22 cellular contexts compared by ENCODE assay signal in genomic region chr4:21655100-21655499, GRCh38.
"Had no signal": no experiment of that assay in that cellular context is flagged by ENCODE, and none has a peak within 500 bp of the region (broad histone marks: within the 10 kb centered on the region; RNA-seq: fewer than 3 reads in every experiment).

No MANE protein-coding gene starts in this region.

- DNase-seq: cortex of kidney; dorsolateral prefrontal cortex; effector CD8-positive, alpha-beta T cell; gastrocnemius medialis; immature natural killer cell; left cardiac atrium; left ventricle myocardium inferior; lower lobe of right lung; occipital lobe; psoas muscle; retina; right lobe of liver; stimulated activated CD4-positive, alpha-beta T cell treated with anti-CD3 and anti-CD28 coated beads, Interleukin-15, amount 100 ng/mL, for 24 hours; stimulated activated CD4-positive, alpha-beta T cell treated with anti-CD3 and anti-CD28 coated beads, Interleukin-1b, Interleukin-23, amount 100 ng/mL, for 48 hours; stimulated activated CD4-positive, alpha-beta T cell treated with anti-CD3 and anti-CD28 coated beads, Interleukin-4, amount 100 ng/mL, for 24 hours; tibial artery; upper lobe of right lung had no signal

- H3K27ac Mint-ChIP-seq: immature natural killer cell; memory B cell; mesothelial cell of epicardium; nephron; stimulated activated memory B cell treated with anti-CD40 and anti-IgM and Interleukin-4, amounts not matched to agents 10 μg/mL and 1 μg/mL and 100 μg/mL, for 72 hours; stimulated activated naive CD8-positive, alpha-beta T cell treated with anti-CD3 and anti-CD28 coated beads, Interleukin-15, Interleukin-2, amounts not matched to agents 100 ng/mL and 50 ng/mL, for 24 hours had no signal

- H3K36me3 Mint-ChIP-seq: immature natural killer cell; memory B cell; mesothelial cell of epicardium; stimulated activated memory B cell treated with anti-CD40 and anti-IgM and Interleukin-4, amounts not matched to agents 10 μg/mL and 1 μg/mL and 100 μg/mL, for 72 hours had no signal

- H3K9me3 Mint-ChIP-seq: memory B cell, mesothelial cell of epicardium, nephron had no signal

- ATAC-seq: gastrocnemius medialis; left cardiac atrium; lower lobe of right lung; psoas muscle; right lobe of liver; stimulated activated memory B cell treated with anti-CD40 and anti-IgM and Interleukin-4, amounts not matched to agents 10 μg/mL and 1 μg/mL and 100 μg/mL, for 72 hours; upper lobe of right lung had no signal

- H3K4me3 Mint-ChIP-seq: immature natural killer cell; memory B cell; mesothelial cell of epicardium; nephron; stimulated activated memory B cell treated with anti-CD40 and anti-IgM and Interleukin-4, amounts not matched to agents 10 μg/mL and 1 μg/mL and 100 μg/mL, for 72 hours; stimulated activated naive CD8-positive, alpha-beta T cell treated with anti-CD3 and anti-CD28 coated beads, Interleukin-15, Interleukin-2, amounts not matched to agents 100 ng/mL and 50 ng/mL, for 24 hours had no signal

- H3K27me3 Mint-ChIP-seq: memory B cell; stimulated activated memory B cell treated with anti-CD40 and anti-IgM and Interleukin-4, amounts not matched to agents 10 μg/mL and 1 μg/mL and 100 μg/mL, for 72 hours; stimulated activated naive CD8-positive, alpha-beta T cell treated with anti-CD3 and anti-CD28 coated beads, Interleukin-15, Interleukin-2, amounts not matched to agents 100 ng/mL and 50 ng/mL, for 24 hours had no signal

- H3K4me1 Mint-ChIP-seq: immature natural killer cell; memory B cell; nephron; stimulated activated memory B cell treated with anti-CD40 and anti-IgM and Interleukin-4, amounts not matched to agents 10 μg/mL and 1 μg/mL and 100 μg/mL, for 72 hours had no signal
